ENCODE assay signal across 27 cellular contexts in the genomic region with DNA sequence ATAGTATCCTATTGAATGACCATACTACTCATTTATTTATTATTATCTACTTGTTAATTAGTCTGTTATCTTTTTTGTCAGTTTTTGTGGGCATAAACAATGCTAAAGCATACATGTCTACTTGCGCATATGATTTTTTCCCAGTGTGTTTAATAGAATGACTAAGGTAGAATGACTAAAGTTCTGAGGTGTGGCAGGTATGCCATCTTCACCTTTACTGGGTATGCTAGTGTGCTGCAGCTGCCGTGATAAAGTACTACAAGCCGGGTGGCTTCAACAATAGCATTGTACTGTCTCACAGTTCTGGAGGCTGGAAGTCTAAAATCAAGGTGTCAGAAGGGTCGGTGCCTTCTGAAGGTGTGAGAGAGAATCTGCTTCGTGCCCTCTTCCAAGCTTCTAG. TPM values are rescaled to one million over a fixed set of nuclear protein-coding genes. Genes with fewer than 3 reads are reported as not detected.
"Had no signal": no experiment of that assay in that cellular context is flagged by ENCODE, and none has a peak within 500 bp of the region (broad histone marks: within the 10 kb centered on the region; RNA-seq: fewer than 3 reads in every experiment).

No MANE protein-coding gene starts in this region.

- H3K4me1 ChIP-seq: ascending aorta, body of pancreas had no signal

- H3K27me3 Mint-ChIP-seq: activated B cell treated with CpG ODN at 0.5 μM for 24 hours; activated CD8-positive, alpha-beta memory T cell treated with anti-CD3 and anti-CD28 coated beads, Interleukin-2, amount 10 ng/mL, durations not matched to agents 7 days and 5 days; activated naive CD4-positive, alpha-beta T cell treated with anti-CD3 and anti-CD28 coated beads, Interleukin-2, amount 10 ng/mL, durations not matched to agents 7 days and 5 days; activated T-cell treated with anti-CD3 and anti-CD28 coated beads, Interleukin-2, amount 50 U/mL, for 24 hours; T-cell had no signal

- H3K9me3 Mint-ChIP-seq: activated B cell treated with CpG ODN at 0.5 μM for 24 hours; activated naive CD4-positive, alpha-beta T cell treated with anti-CD3 and anti-CD28 coated beads, Interleukin-2, amount 10 ng/mL, durations not matched to agents 7 days and 5 days; activated T-cell treated with anti-CD3 and anti-CD28 coated beads, Interleukin-2, amount 50 U/mL, for 24 hours; T-cell had no signal

- H3K36me3 ChIP-seq: ascending aorta, cardiac muscle cell had no signal

- H3K4me3 Mint-ChIP-seq: activated B cell treated with CpG ODN at 0.5 μM for 24 hours; activated CD4-positive, alpha-beta T cell treated with anti-CD3 and anti-CD28 coated beads, Interleukin-2, amount 10 ng/mL, durations not matched to agents 24 days and 14 days; activated CD8-positive, alpha-beta memory T cell treated with anti-CD3 and anti-CD28 coated beads, Interleukin-2, amount 10 ng/mL, durations not matched to agents 7 days and 5 days; activated naive CD4-positive, alpha-beta T cell treated with anti-CD3 and anti-CD28 coated beads, Interleukin-2, amount 10 ng/mL, durations not matched to agents 7 days and 5 days; activated T-cell treated with anti-CD3 and anti-CD28 coated beads, Interleukin-2, amount 50 U/mL, for 24 hours; T-cell had no signal

- H3K27me3 ChIP-seq: ascending aorta, body of pancreas, cardiac muscle cell had no signal

- H3K9ac ChIP-seq: KMS-11 had no signal

- H3K27ac Mint-ChIP-seq: activated B cell treated with CpG ODN at 0.5 μM for 24 hours; activated CD8-positive, alpha-beta memory T cell treated with anti-CD3 and anti-CD28 coated beads, Interleukin-2, amount 10 ng/mL, durations not matched to agents 7 days and 5 days; activated naive CD4-positive, alpha-beta T cell treated with anti-CD3 and anti-CD28 coated beads, Interleukin-2, amount 10 ng/mL, durations not matched to agents 7 days and 5 days; activated T-cell treated with anti-CD3 and anti-CD28 coated beads, Interleukin-2, amount 50 U/mL, for 24 hours; T-cell had no signal

- H3K27ac ChIP-seq: ascending aorta, body of pancreas, cardiac muscle cell, KMS-11 had no signal

- H3K36me3 Mint-ChIP-seq: T-cell had no signal

- H3K4me2 ChIP-seq: KMS-11 had no signal

- H3K9me3 ChIP-seq: ascending aorta, body of pancreas had no signal

- H3K4me3 ChIP-seq: ascending aorta, body of pancreas, cardiac muscle cell had no signal

- ATAC-seq: activated CD8-positive, alpha-beta memory T cell treated with anti-CD3 and anti-CD28 coated beads, Interleukin-2, amount 10 ng/mL, durations not matched to agents 7 days and 5 days; body of pancreas; T-cell had no signal

- DNase-seq: activated B cell treated with CpG ODN at 0.5 μM for 24 hours; activated CD4-positive, alpha-beta T cell treated with anti-CD3 and anti-CD28 coated beads for 1 hour; activated CD4-positive, alpha-beta T cell treated with anti-CD3 and anti-CD28 coated beads, Interleukin-2, amount 10 ng/mL, durations not matched to agents 24 days and 14 days; activated CD4-positive, alpha-beta T cell treated with anti-CD3 and anti-CD28 coated beads, Interleukin-2, amount 50 U/mL, for 48 hours; activated CD8-positive, alpha-beta memory T cell treated with anti-CD3 and anti-CD28 coated beads, Interleukin-2, amount 10 ng/mL, durations not matched to agents 7 days and 5 days; activated gamma-delta T cell; activated naive CD4-positive, alpha-beta T cell treated with anti-CD3 and anti-CD28 coated beads, Interleukin-2, amount 10 ng/mL, durations not matched to agents 7 days and 5 days; activated T-cell treated with anti-CD3 and anti-CD28 coated beads, Interleukin-2, amount 50 U/mL, for 24 hours; amniotic stem cell; body of pancreas; NCI-H1092; NCI-H1417; NCI-H1930; NCI-H2107; NCI-H2171 treated with DMSO at 0.1 percent for 48 hours; NCI-H226; NCI-H526; NCI-H774; OCI-M1; SIG-M5; T-cell; T-helper 2 cell; T1000 had no signal

RNA-seq across cellular contexts. Expression of a gene that starts 19.2 kb away (rescaled TPM):
- total RNA-seq: cardiac muscle cell, MCF 10A had no signal
- polyA plus RNA-seq: cardiac muscle cell had no signal
